In the genomic region with DNA sequence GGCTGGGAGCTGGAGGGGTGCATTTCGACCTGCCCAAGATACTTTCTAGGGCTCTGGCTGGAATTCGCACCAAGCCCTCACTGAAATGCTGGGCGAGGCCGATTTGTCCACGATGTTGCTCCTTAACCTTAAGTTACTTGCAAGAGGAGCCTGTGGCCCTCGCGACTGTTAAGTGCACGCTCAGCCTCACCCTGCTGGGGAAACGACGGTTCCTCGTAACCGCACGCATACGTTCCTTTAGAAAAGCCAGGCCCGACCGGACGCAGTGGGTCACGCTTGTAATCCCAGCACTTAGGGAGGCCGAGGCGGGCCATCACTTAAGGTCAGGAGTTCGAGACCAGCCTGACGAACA, we compare ENCODE assay signal across 8 cellular contexts. TPM values are rescaled to one million over a fixed set of nuclear protein-coding genes. Genes with fewer than 3 reads are reported as not detected.
DNase-seq lines count a peak whose midpoint lies in the region; ATAC-seq, FAIRE-seq and TF ChIP-seq lines count a peak whose summit lies in the region.

No MANE protein-coding gene starts in this region.

- no peaks in the 10 kb centered on the region for H3K9me3 Mint-ChIP-seq in astrocyte (ENCODE audit: unreplicated experiment)

- TF ChIP-seq CTCF in SK-N-SH (IDR thresholded peaks at IDR 0.05) (no peak), NB4 (IDR thresholded peaks at IDR 0.05; ENCODE audit: low read depth, low read length) (no peak), astrocyte (IDR thresholded peaks at IDR 0.05; ENCODE audit: insufficient read depth, low read depth, low read length) (no peak)

- H3K79me2 ChIP-seq in SK-N-SH (ENCODE audit: insufficient read depth) = peaks cover 96% of the 10 kb centered on the region
- peaks cover 89% of the 10 kb centered on the region for H3K79me2 ChIP-seq in astrocyte (ENCODE audit: insufficient read depth, low read length)

- H3K4me1 ChIP-seq in SK-N-SH (ENCODE audit: control insufficient read depth in 1 of 2, insufficient read depth in 2 of 2, low read depth in 1 of 2, low read length in 1 of 2) (peaks cover 4 to 13% of the 10 kb centered on the region in 2 experiments; a peak in 3 of 4 replicates), astrocyte (ENCODE audit: insufficient read depth, low read length) (peaks cover 15% of the 10 kb centered on the region), iPS-15b (ENCODE audit: control insufficient read depth, insufficient read depth, low read length) (no peaks in the 10 kb centered on the region), skeletal muscle tissue (ENCODE audit: control insufficient read depth in 3 of 3, insufficient read depth in 3 of 3, low read length in 3 of 3) (peaks cover 16 to 28% (median 19%) of the 10 kb centered on the region in 3 donors)

- peak overlapping the region; percentile 94 for H3K27ac Mint-ChIP-seq in astrocyte (ENCODE audit: unreplicated experiment)

- peak overlapping the region; percentile 81 for H3K4me3 ChIP-seq in SK-N-SH (ENCODE audit: low read depth in 2 of 2, low read length in 1 of 2)
- H3K4me3 ChIP-seq in NB4 (ENCODE audit: low read depth, low read length) = peak overlapping the region; percentile 82
- H3K4me3 ChIP-seq in astrocyte (ENCODE audit: insufficient read depth, low read depth, low read length) = peak overlapping the region; percentile 98
- H3K4me3 ChIP-seq in iPS-15b (ENCODE audit: low read depth, low read length) = peak overlapping the region; percentile 59
- peak overlapping the region; percentile 88 to 99 (median 96) for H3K4me3 ChIP-seq in skeletal muscle tissue (ENCODE audit: low read length in 3 of 3)

- TF ChIP-seq EP300 in SK-N-SH (IDR thresholded peaks at IDR 0.05; ENCODE audit: borderline replicate concordance in 1 of 2, low read depth in 1 of 2, low read length in 1 of 2) = no peak

- FAIRE-seq in astrocyte (lab: Jason Lieb, UNC) = no peak

- H3K4me3 Mint-ChIP-seq in astrocyte (ENCODE audit: unreplicated experiment) = peak overlapping the region; percentile 84

- H3K36me3 ChIP-seq in SK-N-SH (replicated peaks in 1 of 2; ENCODE audit: control insufficient read depth in 1 of 2, insufficient read depth in 2 of 2, low read length in 1 of 2) (peaks cover 0 to 8% of the 10 kb centered on the region in 2 experiments), astrocyte (ENCODE audit: insufficient read depth, low read length) (no peaks in the 10 kb centered on the region), iPS-15b (ENCODE audit: control insufficient read depth, insufficient read depth, low read length) (no peaks in the 10 kb centered on the region), skeletal muscle tissue (ENCODE audit: control insufficient read depth in 3 of 3, insufficient read depth in 3 of 3, low read length in 3 of 3) (no peaks in the 10 kb centered on the region)

- no peaks in the 10 kb centered on the region for H3K36me3 Mint-ChIP-seq in astrocyte (ENCODE audit: low read depth, unreplicated experiment)

- no peaks in the 10 kb centered on the region for H3K9me2 ChIP-seq in SK-N-SH

- H3K27ac ChIP-seq in SK-N-SH (ENCODE audit: low read depth in 2 of 2, low read length in 1 of 2) (peak overlapping the region; percentile 92 to 97), astrocyte (ENCODE audit: low read depth, low read length) (peak overlapping the region; percentile 91), skeletal muscle tissue (ENCODE audit: low read depth, low read length) (peak overlapping the region; percentile 94)

- POLR2A ChIA-PET in SK-N-SH (lab: Yijun Ruan, JAX) = interaction anchor here (0.8 to 1.6 kb wide), 3 partner anchors 136 to 376 kb away, joined by 3 to 5 read pairs (median 5); a partner anchor contains a TSS

- WGBS in SK-N-SH (ENCODE audit: low lambda C conversion rate) = 64% methylated on average over 22 of the region's 22 CpGs

- peak overlapping the region; percentile 83 for H2AFZ ChIP-seq in SK-N-SH (ENCODE audit: low read depth)
- H2AFZ ChIP-seq in astrocyte (ENCODE audit: low read depth, low read length) = peak overlapping the region; percentile 57

- H4K20me1 ChIP-seq in SK-N-SH (ENCODE audit: insufficient read depth) (peaks cover 32% of the 10 kb centered on the region), astrocyte (ENCODE audit: insufficient read depth, low read length) (peaks cover 37% of the 10 kb centered on the region)

- peak overlapping the region; percentile 91 for H3K4me2 ChIP-seq in SK-N-SH
- H3K4me2 ChIP-seq in astrocyte (ENCODE audit: low read length) = peak overlapping the region; percentile 95

- TF ChIP-seq POLR2A in NB4 (IDR thresholded peaks at IDR 0.05; ENCODE audit: extremely low read depth, insufficient read length) = no peak

- H3F3A ChIP-seq in SK-N-SH (replicated peaks; ENCODE audit: insufficient read depth) = peaks cover 31% of the 10 kb centered on the region

- H3K9ac ChIP-seq in SK-N-SH = peak overlapping the region; percentile 98
- H3K9ac ChIP-seq in astrocyte (ENCODE audit: low read length) = peak overlapping the region; percentile 96
- peak overlapping the region; percentile 91 for H3K9ac ChIP-seq in iPS-15b (ENCODE audit: low read depth, low read length)
- H3K9ac ChIP-seq in skeletal muscle tissue (ENCODE audit: low read depth in 1 of 3, low read length in 3 of 3) = peak overlapping the region; percentile 91 to 96 (median 93)

- H3K9me3 ChIP-seq in SK-N-SH (no peaks in the 10 kb centered on the region), astrocyte (ENCODE audit: insufficient read depth, low read depth, low read length) (no peaks in the 10 kb centered on the region), iPS-15b (ENCODE audit: control insufficient read depth, insufficient read depth, low read length) (no peaks in the 10 kb centered on the region), skeletal muscle tissue (ENCODE audit: control insufficient read depth in 3 of 3, low read length in 3 of 3) (no peaks in the 10 kb centered on the region)

- no peaks in the 10 kb centered on the region for H3K27me3 Mint-ChIP-seq in astrocyte (ENCODE audit: low read depth, unreplicated experiment)

- no peak for TF ChIP-seq RAD21 in SK-N-SH (IDR thresholded peaks at IDR 0.05; ENCODE audit: low read length)

- no peak for DNase-seq in SK-N-SH
- peak; percentile 96 for DNase-seq in NB4 (ENCODE audit: low read depth)
- no peak for DNase-seq in astrocyte (ENCODE audit: low read depth)
- DNase-seq in GM03348 (ENCODE audit: low spot score) = no peak

- CTCF ChIA-PET in SK-N-SH (lab: Yijun Ruan, JAX) = interaction anchor here (1.0 to 1.4 kb wide), 5 partner anchors 11 to 217 kb away, joined by 3 read pairs; a partner anchor contains a TSS

- ATAC-seq in SK-N-SH treated with all-trans-retinoic acid at 6 μM for 48 hours (no peak), GM21619 (IDR thresholded peaks at IDR 0.05; ENCODE audit: unreplicated experiment) (no peak)

- H3K27me3 ChIP-seq in SK-N-SH (ENCODE audit: insufficient read depth) (no peaks in the 10 kb centered on the region), astrocyte (ENCODE audit: insufficient read depth, low read length) (no peaks in the 10 kb centered on the region), iPS-15b (ENCODE audit: control insufficient read depth, insufficient read depth, low read length) (no peaks in the 10 kb centered on the region), skeletal muscle tissue (ENCODE audit: control insufficient read depth in 3 of 3, insufficient read depth in 3 of 3, low read length in 3 of 3) (no peaks in the 10 kb centered on the region)

- H3K4me1 Mint-ChIP-seq in astrocyte (ENCODE audit: low read depth, unreplicated experiment) = peaks cover 9% of the 10 kb centered on the region

TF ChIP-seq in SK-N-SH, 30 proteins besides CTCF, POLR2A, EP300 and RAD21 (continues in another document):
- no peak for TF ChIP-seq TAF1 (IDR thresholded peaks at IDR 0.05; ENCODE audit: borderline replicate concordance, low read depth, low read length)
- no peak for TF ChIP-seq NRF1 (IDR thresholded peaks at IDR 0.05; ENCODE audit: low read depth, low read length)
- TF ChIP-seq JUND (IDR thresholded peaks at IDR 0.05) = no peak
- TF ChIP-seq CHD2 (IDR thresholded peaks at IDR 0.05; ENCODE audit: low read length, partially characterized antibody) = no peak
- no peak for TF ChIP-seq SIN3A (IDR thresholded peaks at IDR 0.05; ENCODE audit: borderline replicate concordance, low read depth, low read length)
- no peak for TF ChIP-seq GABPA (IDR thresholded peaks at IDR 0.05; ENCODE audit: low read depth)
- TF ChIP-seq, protein P1, sequence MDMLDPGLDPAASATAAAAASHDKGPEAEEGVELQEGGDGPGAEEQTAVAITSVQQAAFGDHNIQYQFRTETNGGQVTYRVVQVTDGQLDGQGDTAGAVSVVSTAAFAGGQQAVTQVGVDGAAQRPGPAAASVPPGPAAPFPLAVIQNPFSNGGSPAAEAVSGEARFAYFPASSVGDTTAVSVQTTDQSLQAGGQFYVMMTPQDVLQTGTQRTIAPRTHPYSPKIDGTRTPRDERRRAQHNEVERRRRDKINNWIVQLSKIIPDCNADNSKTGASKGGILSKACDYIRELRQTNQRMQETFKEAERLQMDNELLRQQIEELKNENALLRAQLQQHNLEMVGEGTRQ (IDR thresholded peaks at IDR 0.05; ENCODE audit: borderline replicate concordance, low read depth, low read length) = no peak

TF ChIP-seq in SK-N-SH treated with all-trans-retinoic acid at 6 μM for 48 hours, 23 proteins besides CTCF, POLR2A, EP300 and RAD21 (continues in another document):
- no peak for TF ChIP-seq ZC3H10 (CRISPR knock-in tag; IDR thresholded peaks at IDR 0.05)
- TF ChIP-seq ZNF565 (CRISPR knock-in tag; conservative IDR thresholded peaks at IDR 0.05; ENCODE audit: low read depth) = no peak
- no peak for TF ChIP-seq BACH2 (CRISPR knock-in tag; IDR thresholded peaks at IDR 0.05; ENCODE audit: borderline replicate concordance)
- TF ChIP-seq ZFP30 (CRISPR knock-in tag; IDR thresholded peaks at IDR 0.05) = no peak
- TF ChIP-seq ZNF70 (CRISPR knock-in tag; IDR thresholded peaks at IDR 0.05) = no peak
- no peak for TF ChIP-seq RARB (CRISPR knock-in tag; IDR thresholded peaks at IDR 0.05)

RNA-seq across cellular contexts. Expression of a gene that starts 0.6 kb away (rescaled TPM):
- 42.1 and 43.0 TPM in 2 replicates for polyA plus RNA-seq in SK-N-SH (2012; rRNA removed)
- 27.2 and 39.1 TPM in 2 replicates for polyA plus RNA-seq in SK-N-SH (2012; cell fraction: cytosol; rRNA removed)
- polyA plus RNA-seq in SK-N-SH (2012; cell fraction: nucleus; rRNA removed) = 61.7 and 72.9 TPM in 2 replicates
- total RNA-seq in astrocyte (119 and 121 TPM in 2 replicates), skeletal muscle tissue (50.1 TPM)

RNA-seq across cellular contexts. Expression of a gene that starts 1.1 kb away (rescaled TPM):
- polyA plus RNA-seq in SK-N-SH (2012; rRNA removed) = 34.0 and 58.0 TPM in 2 replicates
- 13.3 and 15.4 TPM in 2 replicates for polyA plus RNA-seq in SK-N-SH (2012; cell fraction: cytosol; rRNA removed)
- 245 and 336 TPM in 2 replicates for polyA plus RNA-seq in SK-N-SH (2012; cell fraction: nucleus; rRNA removed)
- total RNA-seq in astrocyte = 21.9 and 25.5 TPM in 2 replicates
- 12.5 TPM for total RNA-seq in skeletal muscle tissue
